10 cellular contexts compared by ENCODE assay signal in the genomic region with DNA sequence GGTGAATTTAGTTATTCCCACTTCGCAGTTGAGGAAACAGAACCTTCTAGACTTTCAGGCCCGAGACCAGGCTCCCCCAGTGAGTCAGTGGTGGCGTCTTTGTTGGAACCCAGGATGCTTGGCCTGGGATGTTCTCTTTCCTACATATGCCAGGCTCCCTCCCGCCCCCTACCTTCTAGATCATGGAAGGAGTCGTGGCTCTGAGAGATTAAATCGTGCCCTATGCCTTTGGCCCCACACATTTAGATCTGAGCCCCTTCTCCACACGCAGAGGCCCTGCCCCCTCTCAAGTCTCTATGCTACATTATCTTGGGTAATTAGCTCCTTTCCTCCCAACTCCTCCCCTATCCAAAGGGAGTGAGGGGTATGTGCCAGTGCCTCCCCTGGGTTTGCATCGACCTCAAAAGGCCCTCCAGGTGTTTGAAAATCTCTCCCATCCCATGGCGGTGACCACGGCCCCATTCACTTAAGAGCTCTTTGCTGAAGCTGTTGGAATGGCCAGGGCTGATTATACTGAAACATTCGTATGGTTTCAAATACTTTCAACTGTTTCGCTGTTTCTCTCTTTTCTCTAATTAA. TPM values are rescaled to one million over a fixed set of nuclear protein-coding genes. Genes with fewer than 3 reads are reported as not detected.
A peak's percentile ranks its signal among the peaks of the same experiment; 100 is the strongest.
DNase-seq lines count a peak whose midpoint lies in the region; ATAC-seq and TF ChIP-seq lines count a peak whose summit lies in the region.
"Had no signal": no experiment of that assay in that cellular context is flagged by ENCODE, and none has a peak within 500 bp of the region (broad histone marks: within the 10 kb centered on the region; RNA-seq: fewer than 3 reads in every experiment).

No MANE protein-coding gene starts in this region.

- no peak for TF ChIP-seq POLR2A in body of pancreas (IDR thresholded peaks at IDR 0.05)
- no peak for TF ChIP-seq POLR2A in transverse colon (IDR thresholded peaks at IDR 0.05)

- H3K9me3 ChIP-seq in SK-N-MC (ENCODE audit: low read depth, low read length) (no peaks in the 10 kb centered on the region), iPS-20b (ENCODE audit: insufficient read depth, low read depth, low read length) (no peaks in the 10 kb centered on the region), left lung (no peaks in the 10 kb centered on the region), body of pancreas (no peaks in the 10 kb centered on the region), transverse colon (no peaks in the 10 kb centered on the region)

- H3K27me3 ChIP-seq in iPS-20b (ENCODE audit: insufficient read depth, low read length) (peaks cover 78% of the 10 kb centered on the region), left lung (peaks cover 43 to 97% of the 10 kb centered on the region in 2 donors), body of pancreas (peaks cover 0 to 40% of the 10 kb centered on the region in 2 donors), transverse colon (peaks cover 93% of the 10 kb centered on the region)

- H3K27ac ChIP-seq in SK-N-MC (peak overlapping the region; percentile 7; the same call in 1 of the 2 replicates), iPS-20b (ENCODE audit: low read length) (no peak overlapping the region), left lung (no peak overlapping the region), body of pancreas (no peak overlapping the region), transverse colon (peak overlapping the region in 1 of 4 donors; percentile 15)

- peaks cover 8% of the 10 kb centered on the region for H3K4me1 Mint-ChIP-seq in activated T-cell treated with anti-CD3 and anti-CD28 coated beads, Interleukin-2, amount 50 U/mL, for 72 hours (ENCODE audit: low read depth)
- H3K4me1 Mint-ChIP-seq in stimulated activated effector memory CD8-positive, alpha-beta T cell treated with anti-CD3 and anti-CD28 coated beads, Interleukin-12 subunit alpha, Interleukin-12 subunit beta, amount 100 ng/mL, for 72 hours, result peaks cover 30% of the 10 kb centered on the region

- no peak overlapping the region for H3K27ac Mint-ChIP-seq in activated T-cell treated with anti-CD3 and anti-CD28 coated beads, Interleukin-2, amount 50 U/mL, for 72 hours
- H3K27ac Mint-ChIP-seq in stimulated activated effector memory CD8-positive, alpha-beta T cell treated with anti-CD3 and anti-CD28 coated beads, Interleukin-12 subunit alpha, Interleukin-12 subunit beta, amount 100 ng/mL, for 72 hours, result no peak overlapping the region
- H3K27ac Mint-ChIP-seq: activated T-helper 1 cell treated with anti-CD3 and anti-CD28 coated beads, Interleukin-12 subunit alpha, Interleukin-12 subunit beta, Interleukin-2, Interleukin-4 antibody, amounts not matched to agents 30 ng/mL and 10 ng/mL and 1 ng/mL, durations not matched to agents 14 hours and 24 hours and 36 hours had no signal

- H3K9me3 Mint-ChIP-seq in activated T-cell treated with anti-CD3 and anti-CD28 coated beads, Interleukin-2, amount 50 U/mL, for 72 hours, result no peaks in the 10 kb centered on the region
- H3K9me3 Mint-ChIP-seq in stimulated activated effector memory CD8-positive, alpha-beta T cell treated with anti-CD3 and anti-CD28 coated beads, Interleukin-12 subunit alpha, Interleukin-12 subunit beta, amount 100 ng/mL, for 72 hours, result no peaks in the 10 kb centered on the region
- H3K9me3 Mint-ChIP-seq: activated T-helper 1 cell treated with anti-CD3 and anti-CD28 coated beads, Interleukin-12 subunit alpha, Interleukin-12 subunit beta, Interleukin-2, Interleukin-4 antibody, amounts not matched to agents 30 ng/mL and 10 ng/mL and 1 ng/mL, durations not matched to agents 14 hours and 24 hours and 36 hours had no signal

- no peaks in the 10 kb centered on the region for H3K36me3 Mint-ChIP-seq in activated T-cell treated with anti-CD3 and anti-CD28 coated beads, Interleukin-2, amount 50 U/mL, for 72 hours (ENCODE audit: insufficient read depth in 2 of 2)
- H3K36me3 Mint-ChIP-seq in stimulated activated effector memory CD8-positive, alpha-beta T cell treated with anti-CD3 and anti-CD28 coated beads, Interleukin-12 subunit alpha, Interleukin-12 subunit beta, amount 100 ng/mL, for 72 hours, result no peaks in the 10 kb centered on the region

- H3K4me3 Mint-ChIP-seq in activated T-cell treated with anti-CD3 and anti-CD28 coated beads, Interleukin-2, amount 50 U/mL, for 72 hours, result peak overlapping the region; percentile 19 to 88
- H3K4me3 Mint-ChIP-seq in stimulated activated effector memory CD8-positive, alpha-beta T cell treated with anti-CD3 and anti-CD28 coated beads, Interleukin-12 subunit alpha, Interleukin-12 subunit beta, amount 100 ng/mL, for 72 hours, result peak overlapping the region; percentile 80
- H3K4me3 Mint-ChIP-seq: activated T-helper 1 cell treated with anti-CD3 and anti-CD28 coated beads, Interleukin-12 subunit alpha, Interleukin-12 subunit beta, Interleukin-2, Interleukin-4 antibody, amounts not matched to agents 30 ng/mL and 10 ng/mL and 1 ng/mL, durations not matched to agents 14 hours and 24 hours and 36 hours had no signal

- H3K36me3 ChIP-seq in SK-N-MC (ENCODE audit: insufficient read depth, low read length) (peaks cover 2% of the 10 kb centered on the region; the same call in 1 of the 2 replicates), iPS-20b (ENCODE audit: insufficient read depth, low read depth, low read length) (no peaks in the 10 kb centered on the region), left lung (no peaks in the 10 kb centered on the region), body of pancreas (replicated peaks in 1 of 2; ENCODE audit: insufficient read depth in 1 of 2, low read depth in 2 of 2) (no peaks in the 10 kb centered on the region), transverse colon (no peaks in the 10 kb centered on the region)

- no peak for DNase-seq in activated T-cell treated with anti-CD3 and anti-CD28 coated beads, Interleukin-2, amount 50 U/mL, for 72 hours
- no peak for DNase-seq in activated T-cell treated with anti-CD3 and anti-CD28 coated beads, Interleukin-2, amount 50 U/mL, for 48 hours
- DNase-seq in SK-N-MC (ENCODE audit: low read depth, low spot score), result no peak
- no peak for DNase-seq in stimulated activated effector memory CD8-positive, alpha-beta T cell treated with anti-CD3 and anti-CD28 coated beads, Interleukin-12 subunit alpha, Interleukin-12 subunit beta, amount 100 ng/mL, for 72 hours (ENCODE audit: low spot score in 2 of 2)
- DNase-seq in left lung, result no peak
- no peak for DNase-seq in body of pancreas
- DNase-seq in transverse colon, result no peak
- DNase-seq: erythroblast had no signal

- in situ Hi-C loops in transverse colon (cut with MboI; ENCODE audit: low pct_ligation_motif_present in 1 of 4, low pct_unique_long_range_greater_than_20kb in 1 of 4, low sequenced_read_pairs in 3 of 4), result loop anchor here in 2 of 4 donors (10.0 kb wide), 2 partner anchors 57 to 63 kb away; no protein-coding TSS in a partner anchor

- no peak for TF ChIP-seq EP300 in transverse colon (IDR thresholded peaks at IDR 0.05; ENCODE audit: low read depth)

- TF ChIP-seq CTCF in left lung (IDR thresholded peaks at IDR 0.05), result no peak
- TF ChIP-seq CTCF in body of pancreas (IDR thresholded peaks at IDR 0.05), result no peak
- no peak for TF ChIP-seq CTCF in transverse colon (IDR thresholded peaks at IDR 0.05)

- 22 to 28% methylated on average over 12 of the region's 12 CpGs for WGBS in body of pancreas, 2 donors
- WGBS in transverse colon (ENCODE audit: low coverage in 1 of 2), 2 donors, result 32 to 39% methylated on average over 8 to 12 of the region's 12 CpGs

- intact Hi-C loops in left lung (cut with DNase I), result loop anchor here in 1 of 2 donors (5.0 kb wide), 1 partner anchor 54 kb away; no protein-coding TSS in a partner anchor
- intact Hi-C loops in body of pancreas (cut with DNase I), result no loop called here
- intact Hi-C loops in transverse colon (cut with DNase I; ENCODE audit: low total_unique reads), result no loop called here

- peak overlapping the region; percentile 7 for H3K9ac ChIP-seq in SK-N-MC (ENCODE audit: insufficient read length)
- H3K9ac ChIP-seq in iPS-20b (ENCODE audit: low read depth, low read length), result no peak overlapping the region

- ATAC-seq in activated T-cell treated with anti-CD3 and anti-CD28 coated beads, Interleukin-2, amount 50 U/mL, for 72 hours (replicated peaks in 1 of 2), result no peak
- no peak for ATAC-seq in stimulated activated effector memory CD8-positive, alpha-beta T cell treated with anti-CD3 and anti-CD28 coated beads, Interleukin-12 subunit alpha, Interleukin-12 subunit beta, amount 100 ng/mL, for 72 hours
- no peak for ATAC-seq in left lung
- no peak for ATAC-seq in body of pancreas

- peaks cover 6% of the 10 kb centered on the region; the same call in 1 of the 2 replicates for H3K4me1 ChIP-seq in iPS-20b (ENCODE audit: insufficient read depth, low read length)
- peaks cover 18 to 32% of the 10 kb centered on the region in 2 donors for H3K4me1 ChIP-seq in left lung
- peaks cover 29% of the 10 kb centered on the region for H3K4me1 ChIP-seq in body of pancreas
- H3K4me1 ChIP-seq in transverse colon, result peaks cover 18 to 33% (median 32%) of the 10 kb centered on the region in 4 donors

- peaks cover 75% of the 10 kb centered on the region for H3K27me3 Mint-ChIP-seq in activated T-cell treated with anti-CD3 and anti-CD28 coated beads, Interleukin-2, amount 50 U/mL, for 72 hours (ENCODE audit: low read depth)

- H3K4me3 ChIP-seq in SK-N-MC (peak overlapping the region; percentile 94), iPS-20b (ENCODE audit: low read length) (peak overlapping the region; percentile 74), left lung (no peak overlapping the region), body of pancreas (no peak overlapping the region), transverse colon (no peak overlapping the region)

RNA-seq across cellular contexts. Expression of gene NGFR, which starts 3.0 kb away (rescaled TPM):
- total RNA-seq in activated T-cell treated with anti-CD3 and anti-CD28 coated beads, Interleukin-2, amount 50 U/mL, for 72 hours, result under 1 TPM; 0.14 to 0.28 TPM
- total RNA-seq in left lung (1 to 10 TPM; 2.7 to 3.8 TPM), body of pancreas (10 to 100 TPM; 10.1 to 27.7 TPM), transverse colon (10 to 100 TPM in 2 of 4 donors, 1 to 10 TPM in 2; 3.3 to 19.8 (median 8.2) TPM)

Comparison
In these comparisons a context has a peak if more than half of its experiments do, and no peak if none do; other contexts are left out.
1. H3K4me3 ChIP-seq: peak in SK-N-MC (single experiment) and iPS-20b (single experiment); none in left lung (0 of 2), body of pancreas (0 of 2) and transverse colon (0 of 4).